Comparison of ENCODE assay signal across 11 cellular contexts in the genomic region with DNA sequence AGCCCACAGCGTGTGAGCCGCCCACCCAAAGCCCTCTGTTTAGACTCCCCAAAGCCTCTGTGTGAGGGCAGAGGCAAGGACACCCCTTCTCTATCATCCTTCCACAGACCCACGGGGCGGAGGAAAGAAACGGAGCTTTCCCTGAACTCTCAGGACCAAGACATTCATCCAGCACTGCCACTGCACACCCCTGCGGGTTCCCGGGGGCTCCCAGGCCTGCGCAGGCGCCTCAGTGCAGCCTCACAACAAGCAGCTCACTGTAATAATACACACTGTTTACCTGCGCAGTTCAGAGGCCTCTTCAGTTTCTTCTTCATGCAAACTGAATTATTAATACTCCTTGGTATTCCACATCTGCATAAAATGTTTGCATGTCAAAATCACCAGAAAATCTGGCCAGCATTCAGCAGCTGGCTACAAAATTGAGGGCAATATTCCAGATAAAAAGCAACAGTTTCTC. TPM values are rescaled to one million over a fixed set of nuclear protein-coding genes. Genes with fewer than 3 reads are reported as not detected.
DNase-seq lines count a peak whose midpoint lies in the region; ATAC-seq and TF ChIP-seq lines count a peak whose summit lies in the region.
"Had no signal": no experiment of that assay in that cellular context is flagged by ENCODE, and none has a peak within 500 bp of the region (broad histone marks: within the 10 kb centered on the region; RNA-seq: fewer than 3 reads in every experiment).

No MANE protein-coding gene starts in this region.

- in situ Hi-C loops in transverse colon (cut with MboI; ENCODE audit: low pct_ligation_motif_present in 1 of 4, low pct_unique_long_range_greater_than_20kb in 1 of 4, low sequenced_read_pairs in 3 of 4), result no loop called here

- peak overlapping the region; percentile 57 for H3K9ac ChIP-seq in endocrine pancreas (ENCODE audit: control insufficient read depth, insufficient read depth, low read length)

- peak overlapping the region; percentile 72 for H3K4me3 ChIP-seq in endocrine pancreas (ENCODE audit: control insufficient read depth, insufficient read depth, low read length)
- peak overlapping the region in 3 of 4 donors; percentile 4 to 42 (median 17) for H3K4me3 ChIP-seq in transverse colon

- TF ChIP-seq CTCF in transverse colon (IDR thresholded peaks at IDR 0.05), result no peak

- DNase-seq in medulla oblongata (ENCODE audit: extremely low spot score), result peak; percentile 72
- DNase-seq in transverse colon, result no peak
- DNase-seq in CD1c-positive myeloid dendritic cell (ENCODE audit: extremely low spot score), result no peak
- no peak for DNase-seq in NCI-H146 treated with DMSO at 0.1 percent for 48 hours (lab: John Stamatoyannopoulos, UW; ENCODE audit: unreplicated experiment)
- DNase-seq in GM19240 (ENCODE audit: insufficient read length, low spot score), result no peak
- DNase-seq: stimulated activated naive CD4-positive, alpha-beta T cell had no signal

- peak overlapping the region; percentile 43 to 66 (median 46) for H3K27ac ChIP-seq in transverse colon

- intact Hi-C loops in transverse colon (cut with DNase I; ENCODE audit: low total_unique reads), result no loop called here

- ATAC-seq in HG02798 (IDR thresholded peaks at IDR 0.05; ENCODE audit: poor library complexity, unreplicated experiment) (peak; percentile 42), HG02642 (IDR thresholded peaks at IDR 0.05; ENCODE audit: poor library complexity, unreplicated experiment) (no peak)
- ATAC-seq: activated naive CD4-positive, alpha-beta T cell treated with anti-CD3 and anti-CD28 coated beads, Interleukin-2, amount 50 U/mL, for 72 hours had no signal

- no peaks in the 10 kb centered on the region for H3K4me1 ChIP-seq in endocrine pancreas (ENCODE audit: control insufficient read depth, insufficient read depth, low read length)
- peaks cover 0 to 17% (median 5%) of the 10 kb centered on the region in 4 donors for H3K4me1 ChIP-seq in transverse colon

- no peaks in the 10 kb centered on the region for H3K9me3 ChIP-seq in endocrine pancreas (ENCODE audit: control insufficient read depth, low read length)
- no peaks in the 10 kb centered on the region for H3K9me3 ChIP-seq in transverse colon

- TF ChIP-seq EP300 in transverse colon (IDR thresholded peaks at IDR 0.05; ENCODE audit: low read depth), result no peak

- H3K27me3 ChIP-seq in endocrine pancreas (ENCODE audit: control insufficient read depth, insufficient read depth, low read length) (no peaks in the 10 kb centered on the region), transverse colon (no peaks in the 10 kb centered on the region)

- 40 to 61% methylated on average over 1 to 10 of the region's 10 CpGs for WGBS in transverse colon (ENCODE audit: low coverage in 1 of 2), 2 donors

- no peak for TF ChIP-seq POLR2A in transverse colon (IDR thresholded peaks at IDR 0.05)

- no peaks in the 10 kb centered on the region for H3K36me3 ChIP-seq in endocrine pancreas (ENCODE audit: control insufficient read depth, insufficient read depth, low read length)
- H3K36me3 ChIP-seq in transverse colon, result no peaks in the 10 kb centered on the region

RNA-seq across cellular contexts. Expression of gene NINL, which starts 45.6 kb away (rescaled TPM):
- 1 to 10 TPM; 3.1 to 9.7 (median 5.7) TPM for total RNA-seq in transverse colon
- total RNA-seq: HT1080 had no signal
